Comparison of ENCODE assay signal across 1 cellular context in genomic region chr15:69129026-69129385, GRCh38.
TF ChIP-seq lines count a peak whose summit lies in the region.

No MANE protein-coding gene starts in this region.

TF ChIP-seq in K562, 482 proteins besides CTCF, POLR2A, EP300 and RAD21 (continued from another document):
- TF ChIP-seq TFE3 (CRISPR knock-in tag; IDR thresholded peaks at IDR 0.05) (peak; percentile 34; the same call in 1 of the 2 replicates), ZNF133 (CRISPR knock-in tag; IDR thresholded peaks at IDR 0.05) (no peak), ELF1 (tag; IDR thresholded peaks at IDR 0.05) (0 out of 2 replicates have a peak, but pooled peaks have one; percentile 24)
